ENCODE assay signal across 8 cellular contexts in genomic region chr20:22402990-22403859, GRCh38.
DNase-seq lines count a peak whose midpoint lies in the region; ATAC-seq, FAIRE-seq and TF ChIP-seq lines count a peak whose summit lies in the region.

No MANE protein-coding gene starts in this region.

- no peak for TF ChIP-seq POLR2A in GM12891 (IDR thresholded peaks at IDR 0.05; ENCODE audit: low read depth, low read length)

- peak overlapping the region in 9 of 10 donors; percentile 10 to 47 (median 29) for H3K4me3 ChIP-seq in heart right ventricle

- 14 to 15% methylated on average over 18 of the region's 18 CpGs for WGBS in heart right ventricle, 2 donors

- no peaks in the 10 kb centered on the region for H3K36me3 ChIP-seq in heart right ventricle

- H3K27me3 ChIP-seq in heart right ventricle = peaks cover 0 to 81% (median 32%) of the 10 kb centered on the region in 7 donors

- H3K9me3 ChIP-seq in heart right ventricle = no peaks in the 10 kb centered on the region

- no peak for TF ChIP-seq CTCF in heart right ventricle (IDR thresholded peaks at IDR 0.05)

- DNase-seq in heart right ventricle (no peak), left ventricle myocardium superior (no peak), astrocyte of the hippocampus (ENCODE audit: low read depth, low spot score) (peak; percentile 3), midbrain (lab: John Stamatoyannopoulos, UW) (peak; percentile 19), GM12891 (ENCODE audit: insufficient read length, low spot score) (no peak), G401 (ENCODE audit: low spot score) (no peak), NCI-H1048 (lab: John Stamatoyannopoulos, UW) (no peak), NCI-H1694 treated with DMSO at 0.1 percent for 48 hours (lab: John Stamatoyannopoulos, UW) (no peak)

- in situ Hi-C loops in G401 (cut with HindIII; ENCODE audit: low sequenced_read_pairs) = no loop called here

- peaks cover 0 to 17% (median 0%) of the 10 kb centered on the region in 9 donors for H3K4me1 ChIP-seq in heart right ventricle

- no peak overlapping the region for H3K27ac ChIP-seq in heart right ventricle

- intact Hi-C loops in heart right ventricle (cut with DNase I) (no loop called here), left ventricle myocardium superior (cut with micrococcal nuclease) (no loop called here)

- no peak for FAIRE-seq in GM12891 (lab: Jason Lieb, UNC)

- ATAC-seq in heart right ventricle = no peak
- no peak for ATAC-seq in left ventricle myocardium superior

TF ChIP-seq in GM12891, 5 proteins besides CTCF, POLR2A, EP300 and RAD21:
- no peak for TF ChIP-seq TAF1 (IDR thresholded peaks at IDR 0.05; ENCODE audit: low read depth, low read length)

Comparison
In these comparisons a context has a peak if more than half of its experiments do, and no peak if none do; other contexts are left out.
1. DNase-seq: peak in astrocyte of the hippocampus (single experiment) and midbrain (single experiment); none in heart right ventricle (0 of 2), left ventricle myocardium superior (single experiment), GM12891 (single experiment), G401 (single experiment), NCI-H1048 (single experiment) and NCI-H1694 treated with DMSO at 0.1 percent for 48 hours (single experiment).